In genomic region chr1:89523597-89524368, GRCh38 we compare ENCODE assay signal across 8 cellular contexts. TPM values are rescaled to one million over a fixed set of nuclear protein-coding genes. Genes with fewer than 3 reads are reported as not detected.
DNase-seq lines count a peak whose midpoint lies in the region; ATAC-seq and TF ChIP-seq lines count a peak whose summit lies in the region.

No MANE protein-coding gene starts in this region.

- H3K4me3 ChIP-seq in DND-41 (ENCODE audit: low read depth in 1 of 2, low read length in 2 of 2) (peak overlapping the region; percentile 42 to 97; a peak in 3 of 4 replicates), Peyer's patch (peak overlapping the region; percentile 73 to 91 (median 86)), ascending aorta (peak overlapping the region; percentile 94 to 99), iPS-18c (ENCODE audit: insufficient read depth, low read depth, low read length) (peak overlapping the region; percentile 92)
- H3K4me3 ChIP-seq in Jurkat, Clone E6-1 (ENCODE audit: low read length), result peak overlapping the region; percentile 97

- H4K20me1 ChIP-seq in DND-41 (ENCODE audit: insufficient read depth, low read length), result no peaks in the 10 kb centered on the region

- ATAC-seq in DND-41 (ENCODE audit: insufficient read depth, low read depth), result no peak; the same call in 2 of the 3 replicates
- ATAC-seq in GM21576 (IDR thresholded peaks at IDR 0.05; ENCODE audit: unreplicated experiment), result peak; percentile 13

- no peak for TF ChIP-seq POLR2A in Peyer's patch (IDR thresholded peaks at IDR 0.05)

- H2AFZ ChIP-seq in DND-41 (ENCODE audit: low read depth, low read length), result peak overlapping the region; percentile 83

- TF ChIP-seq CTCF in DND-41 (IDR thresholded peaks at IDR 0.05; ENCODE audit: borderline replicate concordance, extremely low read depth, low read length, poor library complexity, severe bottlenecking) (no peak), Peyer's patch (IDR thresholded peaks at IDR 0.05) (no peak), ascending aorta (IDR thresholded peaks at IDR 0.05) (no peak)

- H3K36me3 ChIP-seq in DND-41 (ENCODE audit: insufficient read depth, low read length), result no peaks in the 10 kb centered on the region
- no peaks in the 10 kb centered on the region for H3K36me3 ChIP-seq in Peyer's patch
- H3K36me3 ChIP-seq in ascending aorta, result no peaks in the 10 kb centered on the region

- H3K27ac ChIP-seq in DND-41 (ENCODE audit: low read length) (peak overlapping the region; percentile 71), Peyer's patch (peak overlapping the region; percentile 89 to 97 (median 93)), ascending aorta (peak overlapping the region in 1 of 2 donors; percentile 74)

- H3K9ac ChIP-seq in DND-41 (ENCODE audit: low read depth, low read length), result peak overlapping the region; percentile 76

- H3K4me1 ChIP-seq in DND-41 (ENCODE audit: insufficient read depth, low read length) (peaks cover 36% of the 10 kb centered on the region), Peyer's patch (peaks cover 0 to 6% (median 1%) of the 10 kb centered on the region in 4 donors), ascending aorta (peaks cover 0 to 6% of the 10 kb centered on the region in 2 donors)

- no peaks in the 10 kb centered on the region for H3K27me3 ChIP-seq in DND-41 (ENCODE audit: insufficient read depth, low read length, poor library complexity)
- H3K27me3 ChIP-seq in Peyer's patch, result no peaks in the 10 kb centered on the region
- no peaks in the 10 kb centered on the region for H3K27me3 ChIP-seq in ascending aorta

- H3K9me3 ChIP-seq in DND-41 (ENCODE audit: insufficient read depth, low read length, severe bottlenecking) (no peaks in the 10 kb centered on the region), Peyer's patch (no peaks in the 10 kb centered on the region), ascending aorta (no peaks in the 10 kb centered on the region), iPS-18c (ENCODE audit: control insufficient read depth, insufficient read depth, low read length) (no peaks in the 10 kb centered on the region)

- intact Hi-C loops in ascending aorta (cut with DNase I), result loop anchor here (1.0 to 5.0 kb wide), 2 partner anchors 109 to 841 kb away; partner anchors contain the start of gene PKN2

- peaks cover 4% of the 10 kb centered on the region for H3K79me2 ChIP-seq in DND-41 (ENCODE audit: insufficient read depth, low read length)

- peak overlapping the region; percentile 90 for H3K4me2 ChIP-seq in DND-41 (ENCODE audit: insufficient read depth, low read length)

- DNase-seq in DND-41 (peak; percentile 40), Peyer's patch (peak; percentile 45 to 77 (median 65)), ascending aorta (ENCODE audit: low spot score in 2 of 2) (peak in 1 of 2 donors; percentile 70), middle frontal gyrus (ENCODE audit: extremely low spot score, low spot score) (no peak)
- no peak for DNase-seq in Jurkat, Clone E6-1 (ENCODE audit: low read depth, low spot score)
- peak; percentile 56 to 67 for DNase-seq in stimulated activated CD4-positive, alpha-beta T cell treated with anti-CD3 and anti-CD28 coated beads, Interleukin-15, amount 100 ng/mL, for 48 hours (ENCODE audit: low read depth in 2 of 2)

RNA-seq across cellular contexts. Expression of gene LRRC8B, which starts 0.8 kb away (rescaled TPM):
- polyA plus RNA-seq in Jurkat, Clone E6-1 (2012; ENCODE audit: insufficient read depth, insufficient read length), result 10.3 TPM
- total RNA-seq in Peyer's patch (10 to 100 TPM in 1 of 4 donors, 1 to 10 TPM in 3; 5.0 to 12.1 (median 7.9) TPM), ascending aorta (4.2 TPM)

Comparison
In these comparisons a context has a peak if more than half of its experiments do, and no peak if none do; other contexts are left out.
1. DNase-seq: peak in DND-41 (single experiment), Peyer's patch (3 of 3) and stimulated activated CD4-positive, alpha-beta T cell treated with anti-CD3 and anti-CD28 coated beads, Interleukin-15, amount 100 ng/mL, for 48 hours (2 of 2); none in Jurkat, Clone E6-1 (single experiment) and middle frontal gyrus (single experiment).
2. Peak in every context shown above with its lines, with median percentiles within 50 percentile points of each other: H3K4me3 ChIP-seq.